ENCODE assay signal across 13 cellular contexts in genomic region chr11:115418626-115419025, GRCh38.
DNase-seq lines count a peak whose midpoint lies in the region; ATAC-seq lines count a peak whose summit lies in the region.
"Had no signal": no experiment of that assay in that cellular context is flagged by ENCODE, and none has a peak within 500 bp of the region (broad histone marks: within the 10 kb centered on the region; RNA-seq: fewer than 3 reads in every experiment).

No MANE protein-coding gene starts in this region.

- no peaks in the 10 kb centered on the region for H3K27me3 Mint-ChIP-seq in activated CD8-positive, alpha-beta T cell treated with anti-CD3 and anti-CD28 coated beads, Interleukin-2, amount 10 ng/mL, durations not matched to agents 7 days and 5 days (ENCODE audit: low read depth)

- no peak overlapping the region for H3K4me3 Mint-ChIP-seq in activated CD8-positive, alpha-beta T cell treated with anti-CD3 and anti-CD28 coated beads, Interleukin-2, amount 10 ng/mL, durations not matched to agents 7 days and 5 days
- H3K4me3 Mint-ChIP-seq: CD14-positive monocyte; CD8-positive, alpha-beta memory T cell; H9 had no signal

- CTCF ChIA-PET in activated CD8-positive, alpha-beta T cell treated with anti-CD3 and anti-CD28 coated beads, Interleukin-2, amount 10 ng/mL, durations not matched to agents 7 days and 5 days (lab: Charles Lee) = no interaction called here

- ATAC-seq in activated CD8-positive, alpha-beta T cell treated with anti-CD3 and anti-CD28 coated beads, Interleukin-2, amount 10 ng/mL, durations not matched to agents 7 days and 5 days = no peak

- no peaks in the 10 kb centered on the region for H3K4me1 Mint-ChIP-seq in activated CD8-positive, alpha-beta T cell treated with anti-CD3 and anti-CD28 coated beads, Interleukin-2, amount 10 ng/mL, durations not matched to agents 7 days and 5 days (ENCODE audit: low read depth)
- H3K4me1 Mint-ChIP-seq: CD14-positive monocyte; CD8-positive, alpha-beta memory T cell had no signal

- no peak overlapping the region for H3K27ac Mint-ChIP-seq in activated CD8-positive, alpha-beta T cell treated with anti-CD3 and anti-CD28 coated beads, Interleukin-2, amount 10 ng/mL, durations not matched to agents 7 days and 5 days
- H3K27ac Mint-ChIP-seq: CD14-positive monocyte, H9 had no signal

- no peaks in the 10 kb centered on the region for H3K36me3 Mint-ChIP-seq in activated CD8-positive, alpha-beta T cell treated with anti-CD3 and anti-CD28 coated beads, Interleukin-2, amount 10 ng/mL, durations not matched to agents 7 days and 5 days (ENCODE audit: low read depth)
- H3K36me3 Mint-ChIP-seq: CD14-positive monocyte; CD8-positive, alpha-beta memory T cell had no signal

- H3K9me3 Mint-ChIP-seq in activated CD8-positive, alpha-beta T cell treated with anti-CD3 and anti-CD28 coated beads, Interleukin-2, amount 10 ng/mL, durations not matched to agents 7 days and 5 days (ENCODE audit: insufficient read depth) = no peaks in the 10 kb centered on the region
- H3K9me3 Mint-ChIP-seq: CD14-positive monocyte; CD8-positive, alpha-beta memory T cell; H9 had no signal

- DNase-seq in NCI-H510A treated with DMSO at 0.1 percent for 48 hours (lab: John Stamatoyannopoulos, UW) (peak; percentile 42), NCI-H510A (lab: John Stamatoyannopoulos, UW) (no peak), NCI-H748 (lab: John Stamatoyannopoulos, UW; ENCODE audit: unreplicated experiment) (peak; percentile 48), SW480 (ENCODE audit: low spot score) (peak; percentile 43), NCI-H1930 (lab: John Stamatoyannopoulos, UW) (no peak), T-helper 2 cell (no peak), NCI-H2081 (lab: John Stamatoyannopoulos, UW) (no peak)
- no peak for DNase-seq in activated CD8-positive, alpha-beta T cell treated with anti-CD3 and anti-CD28 coated beads, Interleukin-2, amount 10 ng/mL, durations not matched to agents 7 days and 5 days
- DNase-seq: Caco-2; CD8-positive, alpha-beta memory T cell; GOT3; H9 had no signal

- POLR2A ChIA-PET in activated CD8-positive, alpha-beta T cell treated with anti-CD3 and anti-CD28 coated beads, Interleukin-2, amount 10 ng/mL, durations not matched to agents 7 days and 5 days (lab: Charles Lee) = no interaction called here

Comparison
In these comparisons a context has a peak if more than half of its experiments do, and no peak if none do; other contexts are left out.
1. DNase-seq: peak in NCI-H510A treated with DMSO at 0.1 percent for 48 hours (single experiment), NCI-H748 (single experiment) and SW480 (single experiment); none in NCI-H510A (single experiment), activated CD8-positive, alpha-beta T cell treated with anti-CD3 and anti-CD28 coated beads, Interleukin-2, amount 10 ng/mL, durations not matched to agents 7 days and 5 days (single experiment), NCI-H1930 (0 of 2), T-helper 2 cell (0 of 5) and NCI-H2081 (0 of 2).